Comparison of ENCODE assay signal across 1 cellular context in the genomic region with DNA sequence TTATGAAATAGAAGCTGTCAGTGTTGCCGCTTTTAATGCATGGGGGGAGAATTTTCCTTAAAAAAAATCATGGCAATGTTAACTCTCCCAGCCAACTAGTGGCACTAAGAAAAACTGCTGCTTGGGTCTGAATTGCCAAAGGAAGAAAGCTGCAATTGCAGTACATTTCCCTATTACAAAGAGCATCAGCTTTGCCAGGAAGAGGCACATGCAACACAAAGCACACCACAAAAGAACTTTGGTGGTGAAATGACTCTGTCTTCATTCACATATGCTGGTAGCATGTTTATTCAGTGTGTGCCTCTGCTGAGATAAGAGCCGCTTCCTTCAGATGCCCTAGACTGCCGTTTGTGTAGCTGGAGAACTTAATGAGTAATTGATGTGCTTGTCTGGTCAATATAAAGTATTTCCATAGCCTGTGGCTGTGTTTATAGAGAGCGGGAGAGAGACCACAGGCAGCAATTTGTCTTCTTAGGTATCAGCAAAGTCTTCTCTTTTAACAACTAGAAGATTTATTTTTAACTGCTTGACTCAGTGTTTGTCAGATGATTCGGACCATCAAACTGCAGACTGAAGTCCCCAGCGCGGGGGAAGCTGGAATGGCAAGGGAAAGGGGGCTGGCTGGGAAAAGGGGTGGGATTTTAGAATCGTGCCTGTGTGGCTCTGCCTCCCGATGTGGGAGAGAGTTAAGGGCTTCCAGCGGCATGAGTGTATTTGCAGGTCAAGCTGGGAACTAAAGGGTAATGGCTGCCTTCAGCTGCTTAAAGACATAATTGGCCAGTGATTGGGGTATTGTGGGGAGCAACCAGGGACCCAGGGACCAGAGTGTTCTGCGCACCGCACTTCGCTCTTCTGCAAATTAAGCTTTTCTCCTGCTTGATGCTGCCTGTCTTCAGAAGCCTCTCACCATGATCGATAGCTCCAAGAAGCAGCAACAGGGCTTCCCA.
TF ChIP-seq lines count a peak whose summit lies in the region.

No MANE protein-coding gene starts in this region.

TF ChIP-seq in HCT116, 20 proteins besides CTCF, POLR2A, EP300 and RAD21 (continued from another document):
- TF ChIP-seq YY1 (IDR thresholded peaks at IDR 0.05; ENCODE audit: extremely low read depth, insufficient replicate concordance, low read depth, low read length): no peak
- TF ChIP-seq, protein P1, sequence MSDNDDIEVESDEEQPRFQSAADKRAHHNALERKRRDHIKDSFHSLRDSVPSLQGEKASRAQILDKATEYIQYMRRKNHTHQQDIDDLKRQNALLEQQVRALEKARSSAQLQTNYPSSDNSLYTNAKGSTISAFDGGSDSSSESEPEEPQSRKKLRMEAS (IDR thresholded peaks at IDR 0.05): no peak
